Comparison of ENCODE assay signal across 15 cellular contexts in genomic region chr20:46365483-46366215, GRCh38. TPM values are rescaled to one million over a fixed set of nuclear protein-coding genes. Genes with fewer than 3 reads are reported as not detected.
A peak's percentile ranks its signal among the peaks of the same experiment; 100 is the strongest.
DNase-seq lines count a peak whose midpoint lies in the region; ATAC-seq and TF ChIP-seq lines count a peak whose summit lies in the region.
"Had no signal": no experiment of that assay in that cellular context is flagged by ENCODE, and none has a peak within 500 bp of the region (broad histone marks: within the 10 kb centered on the region; RNA-seq: fewer than 3 reads in every experiment).

No MANE protein-coding gene starts in this region.

- H2AFZ ChIP-seq in KMS-11 (ENCODE audit: low read depth): no peak overlapping the region

- intact Hi-C loops in CD4-positive, alpha-beta memory T cell (cut with micrococcal nuclease): loop anchor here (2.0 kb wide), 1 partner anchor 395 kb away; no protein-coding TSS in a partner anchor

- H3K36me3 ChIP-seq in CD4-positive, alpha-beta memory T cell (ENCODE audit: insufficient read depth, low read length): peaks cover 33% of the 10 kb centered on the region
- peaks cover 13% of the 10 kb centered on the region; the same call in 1 of the 2 replicates for H3K36me3 ChIP-seq in KMS-11 (ENCODE audit: insufficient read depth)

- no peaks in the 10 kb centered on the region for H3K27me3 Mint-ChIP-seq in CD4-positive, alpha-beta memory T cell
- H3K27me3 Mint-ChIP-seq in brain (no peaks in the 10 kb centered on the region), neural crest cell (ENCODE audit: low read depth) (no peaks in the 10 kb centered on the region)

- peaks cover 62% of the 10 kb centered on the region for H3K4me1 ChIP-seq in CD4-positive, alpha-beta memory T cell (ENCODE audit: insufficient read depth, low read length)
- peaks cover 86% of the 10 kb centered on the region for H3K4me1 ChIP-seq in KMS-11 (ENCODE audit: low read depth, poor library complexity, severe bottlenecking)

- H3K27ac Mint-ChIP-seq in CD4-positive, alpha-beta memory T cell: peak overlapping the region; percentile 84 to 99 (median 97)
- H3K27ac Mint-ChIP-seq in brain: peak overlapping the region; percentile 93 to 98 (median 96)
- H3K27ac Mint-ChIP-seq in neural crest cell (ENCODE audit: unreplicated experiment): no peak overlapping the region

- H3K27me3 ChIP-seq in CD4-positive, alpha-beta memory T cell (ENCODE audit: insufficient read depth, low read length): no peaks in the 10 kb centered on the region
- H3K27me3 ChIP-seq in KMS-11 (ENCODE audit: insufficient read depth, low read depth): no peaks in the 10 kb centered on the region
- H3K27me3 ChIP-seq: heart right ventricle, spleen, thyroid gland had no signal

- no peaks in the 10 kb centered on the region for H3K9me3 Mint-ChIP-seq in CD4-positive, alpha-beta memory T cell
- no peaks in the 10 kb centered on the region for H3K9me3 Mint-ChIP-seq in brain
- H3K9me3 Mint-ChIP-seq in neural crest cell: no peaks in the 10 kb centered on the region

- POLR2A ChIA-PET in CD4-positive, alpha-beta memory T cell (lab: Charles Lee; ENCODE audit: partially characterized antibody): interaction anchor here (0.6 to 3.8 kb wide), 4 partner anchors 10 to 395 kb away, joined by 3 to 17 read pairs (median 6); no protein-coding TSS in a partner anchor

- peak; percentile 43 to 60 (median 55) for DNase-seq in CD4-positive, alpha-beta memory T cell
- DNase-seq in neural crest cell (ENCODE audit: low read depth, low spot score) (no peak), NCI-H446 treated with DMSO at 0.1 percent for 48 hours (lab: John Stamatoyannopoulos, UW) (no peak), NCI-H1092 treated with DMSO at 0.1 percent for 48 hours (lab: John Stamatoyannopoulos, UW) (no peak)
- DNase-seq: COR-L47, heart right ventricle, left colon, NCI-H1694 treated with DMSO at 0.1 percent for 48 hours, NCI-H774, spleen, thyroid gland had no signal

- no peak overlapping the region; the same call in 1 of the 2 replicates for H3K4me2 ChIP-seq in KMS-11

- H3K36me3 Mint-ChIP-seq in CD4-positive, alpha-beta memory T cell: peaks cover 45 to 73% of the 10 kb centered on the region in 2 donors
- peaks cover 39% of the 10 kb centered on the region for H3K36me3 Mint-ChIP-seq in brain
- H3K36me3 Mint-ChIP-seq in neural crest cell (ENCODE audit: low read depth): peaks cover 2% of the 10 kb centered on the region

- CTCF ChIA-PET in CD4-positive, alpha-beta memory T cell (lab: Charles Lee; ENCODE audit: partially characterized antibody): interaction anchor here (1.0 to 5.1 kb wide), 2 partner anchors 18 to 41 kb away, joined by 3 to 27 read pairs; partner anchors contain the start of gene ELMO2

- no peak for ATAC-seq in GM21576 (IDR thresholded peaks at IDR 0.05; ENCODE audit: unreplicated experiment)
- ATAC-seq in HG03097 (IDR thresholded peaks at IDR 0.05; ENCODE audit: low FRiP score, unreplicated experiment): no peak
- ATAC-seq: heart right ventricle, left colon had no signal

- peak overlapping the region; percentile 99 for H3K27ac ChIP-seq in CD4-positive, alpha-beta memory T cell (ENCODE audit: low read depth, low read length)
- H3K27ac ChIP-seq in KMS-11: peak overlapping the region; percentile 97; the same call in 1 of the 2 replicates

- H3K4me1 Mint-ChIP-seq in CD4-positive, alpha-beta memory T cell: peaks cover 52 to 70% (median 61%) of the 10 kb centered on the region in 4 donors
- H3K4me1 Mint-ChIP-seq in brain (peaks cover 48% of the 10 kb centered on the region), neural crest cell (peaks cover 23% of the 10 kb centered on the region)

- no peaks in the 10 kb centered on the region for H3K9me3 ChIP-seq in CD4-positive, alpha-beta memory T cell (ENCODE audit: control insufficient read depth in 1 of 2, low read length in 2 of 2)
- H3K9me3 ChIP-seq: heart right ventricle, spleen, thyroid gland had no signal

- H4K20me1 ChIP-seq in KMS-11 (ENCODE audit: insufficient read depth): peaks cover 4% of the 10 kb centered on the region

- H3K4me3 Mint-ChIP-seq in CD4-positive, alpha-beta memory T cell: peak overlapping the region; percentile 85 to 97 (median 92)
- H3K4me3 Mint-ChIP-seq in brain (peak overlapping the region; percentile 92 to 95 (median 94)), neural crest cell (peak overlapping the region; percentile 90)

- H3K9ac ChIP-seq in KMS-11: no peak overlapping the region

- H3K79me2 ChIP-seq in KMS-11 (ENCODE audit: insufficient read depth, low read depth): peaks cover 34% of the 10 kb centered on the region

- peak overlapping the region in 1 of 2 donors; percentile 95 for H3K4me3 ChIP-seq in CD4-positive, alpha-beta memory T cell (ENCODE audit: low read length in 2 of 2)
- no peak overlapping the region for H3K4me3 ChIP-seq in KMS-11 (IDR thresholded peaks at IDR 0.05; ENCODE audit: insufficient read depth, low read depth, low read length)

- TF ChIP-seq CTCF in KMS-11 (conservative IDR thresholded peaks at IDR 0.05; ENCODE audit: low read depth, low read length): no peak
- no peak for TF ChIP-seq CTCF in brain (conservative IDR thresholded peaks at IDR 0.05)
- TF ChIP-seq CTCF in neural crest cell (conservative IDR thresholded peaks at IDR 0.05): no peak

RNA-seq across cellular contexts. Expression of gene ELMO2, which starts 40.8 kb away (rescaled TPM):
- 10 to 100 TPM; 65.1 to 70.7 TPM for total RNA-seq in CD4-positive, alpha-beta memory T cell
- polyA plus RNA-seq in CD4-positive, alpha-beta memory T cell: 10 to 100 TPM; 52.5 to 98.9 TPM
- 63.0 TPM for polyA plus RNA-seq in brain (ENCODE audit: insufficient read depth, low read depth, low replicate concordance)
- total RNA-seq in neural crest cell: 62.4 and 70.1 TPM in 2 replicates

RNA-seq across cellular contexts. Expression of gene CDH22, which starts 57.4 kb away (rescaled TPM):
- not detected for total RNA-seq in CD4-positive, alpha-beta memory T cell
- polyA plus RNA-seq in CD4-positive, alpha-beta memory T cell: not detected
- 5.6 TPM for polyA plus RNA-seq in brain (ENCODE audit: insufficient read depth, low read depth, low replicate concordance)
- 0.09 TPM in 1 of 2 replicates, not detected in the other for total RNA-seq in neural crest cell
- total RNA-seq: spleen had no signal
- polyA plus RNA-seq: spleen had no signal

Comparison
In these comparisons a context has a peak if more than half of its experiments do, and no peak if none do; other contexts are left out.
1. DNase-seq: peak in CD4-positive, alpha-beta memory T cell (5 of 5); none in neural crest cell (single experiment), NCI-H446 treated with DMSO at 0.1 percent for 48 hours (single experiment) and NCI-H1092 treated with DMSO at 0.1 percent for 48 hours (single experiment).
2. Peak in every context shown above with its lines, with median percentiles within 50 percentile points of each other: H3K4me3 Mint-ChIP-seq.